8 cellular contexts compared by ENCODE assay signal in the genomic region with DNA sequence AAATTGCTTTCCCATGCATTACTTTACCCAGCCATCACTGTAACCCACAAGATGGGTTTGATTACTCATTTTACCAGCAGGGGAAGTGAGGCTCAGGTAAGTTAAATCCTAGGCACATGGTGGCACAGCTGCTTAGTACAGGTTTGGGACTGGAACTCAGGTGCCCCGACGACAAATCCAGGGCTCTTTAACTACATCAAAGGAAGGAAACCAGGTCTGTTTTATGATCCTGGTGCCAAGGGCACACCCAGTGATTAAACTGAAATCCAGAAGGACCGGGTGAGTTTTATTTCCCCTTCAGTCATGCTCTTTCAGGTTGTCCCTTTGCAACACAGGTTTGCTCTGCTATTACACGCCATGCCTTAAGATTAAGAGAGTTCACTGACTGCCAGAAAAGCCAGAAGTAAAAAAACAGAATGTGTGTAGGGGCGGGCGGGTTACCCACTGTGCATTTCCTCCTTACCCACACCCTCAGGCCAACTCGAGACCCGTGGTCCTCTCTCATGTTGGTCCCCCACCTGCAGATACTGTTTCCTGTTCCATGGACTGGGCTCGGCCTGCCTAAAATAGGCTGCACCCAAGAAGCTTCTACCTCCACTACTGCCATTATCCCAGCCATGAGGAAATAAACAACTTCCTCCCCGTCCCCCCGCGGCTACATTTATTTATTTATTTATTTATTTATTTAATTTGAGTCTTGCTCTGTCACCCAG.
DNase-seq lines count a peak whose midpoint lies in the region; ATAC-seq, FAIRE-seq and TF ChIP-seq lines count a peak whose summit lies in the region.

No MANE protein-coding gene starts in this region.

- H3K4me3 Mint-ChIP-seq in activated T-cell treated with anti-CD3 and anti-CD28 coated beads, Interleukin-2, amount 50 U/mL, for 24 hours, result peak overlapping the region; percentile 81

- TF ChIP-seq CTCF in D721Med (IDR thresholded peaks at IDR 0.05; ENCODE audit: insufficient read depth, missing control alignments), result no peak

- H3K27me3 Mint-ChIP-seq in activated T-cell treated with anti-CD3 and anti-CD28 coated beads, Interleukin-2, amount 50 U/mL, for 24 hours, result no peaks in the 10 kb centered on the region

- peaks cover 0 to 3% (median 2%) of the 10 kb centered on the region in 5 donors for H3K27me3 ChIP-seq in subcutaneous abdominal adipose tissue (ENCODE audit: control insufficient read depth in 5 of 5, insufficient read depth in 4 of 5, low read length in 5 of 5)

- H3K4me3 ChIP-seq in subcutaneous abdominal adipose tissue (ENCODE audit: low read depth in 1 of 5, low read length in 5 of 5), result peak overlapping the region; percentile 56 to 89 (median 74)

- no peaks in the 10 kb centered on the region for H3K9me3 Mint-ChIP-seq in activated T-cell treated with anti-CD3 and anti-CD28 coated beads, Interleukin-2, amount 50 U/mL, for 24 hours

- H3K27ac ChIP-seq in subcutaneous abdominal adipose tissue (ENCODE audit: low read depth, low read length), result peak overlapping the region; percentile 30

- peak overlapping the region in 4 of 5 donors; percentile 38 to 69 (median 50) for H3K9ac ChIP-seq in subcutaneous abdominal adipose tissue (ENCODE audit: low read length in 5 of 5)

- H3K36me3 Mint-ChIP-seq in activated T-cell treated with anti-CD3 and anti-CD28 coated beads, Interleukin-2, amount 50 U/mL, for 24 hours (ENCODE audit: low read depth), result no peaks in the 10 kb centered on the region

- DNase-seq in NCI-H510A treated with DMSO at 0.1 percent for 48 hours (lab: John Stamatoyannopoulos, UW), result peak; percentile 62
- DNase-seq in NCI-H510A (lab: John Stamatoyannopoulos, UW), result no peak
- peak; percentile 53 for DNase-seq in activated T-cell treated with anti-CD3 and anti-CD28 coated beads, Interleukin-2, amount 50 U/mL, for 24 hours
- DNase-seq in kidney tubule cell (ENCODE audit: low spot score), result peak; percentile 12
- DNase-seq in D721Med (ENCODE audit: insufficient read length, low spot score), result no peak
- no peak for DNase-seq in RKO (ENCODE audit: low spot score)

- peak overlapping the region; percentile 94 for H3K27ac Mint-ChIP-seq in activated T-cell treated with anti-CD3 and anti-CD28 coated beads, Interleukin-2, amount 50 U/mL, for 24 hours

- H3K4me1 Mint-ChIP-seq in activated T-cell treated with anti-CD3 and anti-CD28 coated beads, Interleukin-2, amount 50 U/mL, for 24 hours (ENCODE audit: low read depth), result peaks cover 36% of the 10 kb centered on the region

- H3K36me3 ChIP-seq in subcutaneous abdominal adipose tissue (ENCODE audit: control insufficient read depth in 5 of 5, insufficient read depth in 5 of 5, low read length in 5 of 5), result no peaks in the 10 kb centered on the region

- H3K4me1 ChIP-seq in subcutaneous abdominal adipose tissue (ENCODE audit: control insufficient read depth in 5 of 5, insufficient read depth in 5 of 5, low read length in 5 of 5), result peaks cover 1 to 38% (median 25%) of the 10 kb centered on the region in 5 donors

- no peaks in the 10 kb centered on the region for H3K9me3 ChIP-seq in subcutaneous abdominal adipose tissue (ENCODE audit: control insufficient read depth in 5 of 5, low read length in 5 of 5)

- no peak for FAIRE-seq in D721Med (lab: Jason Lieb, UNC)

- no peak for ATAC-seq in HG03139 (IDR thresholded peaks at IDR 0.05; ENCODE audit: unreplicated experiment)

Comparison
In these comparisons a context has a peak if more than half of its experiments do, and no peak if none do; other contexts are left out.
1. DNase-seq: peak in NCI-H510A treated with DMSO at 0.1 percent for 48 hours (single experiment), activated T-cell treated with anti-CD3 and anti-CD28 coated beads, Interleukin-2, amount 50 U/mL, for 24 hours (single experiment) and kidney tubule cell (single experiment); none in NCI-H510A (single experiment), D721Med (single experiment) and RKO (single experiment).